Comparison of ENCODE assay signal across 11 cellular contexts in the genomic region with DNA sequence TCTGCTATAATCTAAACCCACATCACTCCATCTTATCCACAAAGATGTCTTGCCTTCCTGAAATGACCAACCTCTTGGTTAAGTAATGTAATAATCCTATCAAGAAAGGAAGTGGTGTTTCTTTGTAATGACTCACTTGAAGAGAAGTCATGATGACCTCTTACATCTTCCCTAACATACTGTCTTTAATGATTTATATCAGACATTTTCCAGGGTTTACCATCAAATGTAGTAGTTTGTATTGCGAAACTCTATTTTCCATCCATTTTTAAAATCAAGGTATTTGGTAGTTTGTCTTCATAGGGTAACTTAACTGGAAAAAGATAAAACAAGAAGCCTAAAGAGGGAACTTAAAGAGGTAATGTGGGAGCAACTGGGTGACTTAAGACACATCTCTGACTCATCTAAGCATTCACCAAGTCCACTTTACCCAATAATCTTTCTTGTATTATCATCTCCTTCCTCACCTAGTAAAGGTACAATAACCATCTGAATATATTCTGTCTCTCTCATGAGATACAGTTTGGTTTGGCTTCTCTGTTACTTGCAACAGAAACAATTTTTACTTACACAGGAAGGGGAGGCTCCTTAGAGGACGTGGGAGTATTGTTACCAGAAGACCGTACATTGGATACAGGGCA. TPM values are rescaled to one million over a fixed set of nuclear protein-coding genes. Genes with fewer than 3 reads are reported as not detected.
A peak's percentile ranks its signal among the peaks of the same experiment; 100 is the strongest.
DNase-seq lines count a peak whose midpoint lies in the region; ATAC-seq, FAIRE-seq and TF ChIP-seq lines count a peak whose summit lies in the region.
"Had no signal": no experiment of that assay in that cellular context is flagged by ENCODE, and none has a peak within 500 bp of the region (broad histone marks: within the 10 kb centered on the region; RNA-seq: fewer than 3 reads in every experiment).

No MANE protein-coding gene starts in this region.

- H3K4me2 ChIP-seq in HepG2 (ENCODE audit: low read depth, low read length) (no peak overlapping the region), Loucy (ENCODE audit: low read depth, low read length, poor library complexity, severe bottlenecking) (no peak overlapping the region), astrocyte (ENCODE audit: low read length) (no peak overlapping the region)

- H3K27me3 ChIP-seq in HepG2 (ENCODE audit: control insufficient read depth in 1 of 2, insufficient read depth in 2 of 2, low read length in 2 of 2) (no peaks in the 10 kb centered on the region), right lobe of liver (no peaks in the 10 kb centered on the region), Loucy (ENCODE audit: insufficient read depth, low read length, poor library complexity, severe bottlenecking) (no peaks in the 10 kb centered on the region), astrocyte (ENCODE audit: insufficient read depth, low read length) (no peaks in the 10 kb centered on the region)

- H4K20me1 ChIP-seq in HepG2 (ENCODE audit: insufficient read depth, low read length) (no peaks in the 10 kb centered on the region), Loucy (ENCODE audit: insufficient read depth, low read length, poor library complexity, severe bottlenecking) (no peaks in the 10 kb centered on the region), astrocyte (ENCODE audit: insufficient read depth, low read length) (no peaks in the 10 kb centered on the region)

- no peak overlapping the region for H2AFZ ChIP-seq in HepG2 (ENCODE audit: low read length)
- peak overlapping the region; percentile 64; the same call in 1 of the 2 replicates for H2AFZ ChIP-seq in Loucy (ENCODE audit: low read length)
- no peak overlapping the region for H2AFZ ChIP-seq in astrocyte (ENCODE audit: low read depth, low read length)

- no peak overlapping the region for H3K4me3 Mint-ChIP-seq in astrocyte (ENCODE audit: unreplicated experiment)

- TF ChIP-seq POLR2A in HepG2 (IDR thresholded peaks at IDR 0.05; ENCODE audit: insufficient read depth in 1 of 2, low read depth in 2 of 2, low read length in 2 of 2) (no peak), right lobe of liver (IDR thresholded peaks at IDR 0.05) (no peak)

- H3K79me2 ChIP-seq in HepG2 (ENCODE audit: insufficient read depth, low read length) (peaks cover 1% of the 10 kb centered on the region), Loucy (ENCODE audit: insufficient read depth, low read length) (no peaks in the 10 kb centered on the region), astrocyte (ENCODE audit: insufficient read depth, low read length) (no peaks in the 10 kb centered on the region)

- no peaks in the 10 kb centered on the region for H3K9me2 ChIP-seq in Loucy (replicated peaks; ENCODE audit: low read depth, low read length)

- TF ChIP-seq EP300 in HepG2 (IDR thresholded peaks at IDR 0.05; ENCODE audit: low read depth in 2 of 2, low read length in 2 of 2), result no peak
- no peak for TF ChIP-seq EP300 in HepG2 (CRISPR knock-in tag; IDR thresholded peaks at IDR 0.05; ENCODE audit: borderline replicate concordance)

- H3K4me3 ChIP-seq in HepG2 (replicated peaks in 1 of 3; ENCODE audit: insufficient read depth in 1 of 3, low read depth in 2 of 3, low read length in 3 of 3) (no peak overlapping the region), right lobe of liver (no peak overlapping the region), Loucy (ENCODE audit: low read length, poor library complexity, severe bottlenecking) (no peak overlapping the region), astrocyte (ENCODE audit: insufficient read depth, low read depth, low read length) (no peak overlapping the region)

- H3F3A ChIP-seq in Loucy (ENCODE audit: low read depth), result no peaks in the 10 kb centered on the region

- no peaks in the 10 kb centered on the region for H3K36me3 ChIP-seq in HepG2 (replicated peaks in 1 of 2; ENCODE audit: control insufficient read depth in 1 of 2, insufficient read depth in 2 of 2, low read length in 2 of 2)
- no peaks in the 10 kb centered on the region for H3K36me3 ChIP-seq in right lobe of liver
- H3K36me3 ChIP-seq in Loucy (ENCODE audit: insufficient read depth, low read length), result no peaks in the 10 kb centered on the region
- H3K36me3 ChIP-seq in astrocyte (ENCODE audit: insufficient read depth, low read length), result no peaks in the 10 kb centered on the region

- DNase-seq in HepG2 (ENCODE audit: low spot score) (no peak), right lobe of liver (no peak), astrocyte (ENCODE audit: low read depth) (peak; percentile 70), DMS53 (lab: John Stamatoyannopoulos, UW) (no peak), hypothalamus (lab: John Stamatoyannopoulos, UW) (no peak)
- DNase-seq in activated CD8-positive, alpha-beta memory T cell treated with anti-CD3 and anti-CD28 coated beads, Interleukin-2, amount 50 U/mL, for 48 hours, result no peak
- DNase-seq: effector memory CD4-positive, alpha-beta T cell; T-helper 9 cell had no signal

- ATAC-seq in HepG2 (no peak), right lobe of liver (no peak), GM19328 (IDR thresholded peaks at IDR 0.05; ENCODE audit: unreplicated experiment) (no peak)

- no peaks in the 10 kb centered on the region for H3K36me3 Mint-ChIP-seq in astrocyte (ENCODE audit: low read depth, unreplicated experiment)
- H3K36me3 Mint-ChIP-seq: CD4-positive, CD25-positive, alpha-beta regulatory T cell had no signal

- FAIRE-seq in HepG2 (lab: Jason Lieb, UNC) (no peak), astrocyte (lab: Jason Lieb, UNC) (no peak)

- TF ChIP-seq CTCF in HepG2 (CRISPR knock-in tag; IDR thresholded peaks at IDR 0.05) (no peak), right lobe of liver (IDR thresholded peaks at IDR 0.05) (no peak), Loucy (conservative IDR thresholded peaks at IDR 0.05; ENCODE audit: low read length) (no peak), astrocyte (IDR thresholded peaks at IDR 0.05; ENCODE audit: insufficient read depth, low read depth, low read length) (no peak)

- H3K4me1 Mint-ChIP-seq in astrocyte (ENCODE audit: low read depth, unreplicated experiment), result peaks cover 11% of the 10 kb centered on the region

- no peaks in the 10 kb centered on the region for H3K27me3 Mint-ChIP-seq in astrocyte (ENCODE audit: low read depth, unreplicated experiment)
- H3K27me3 Mint-ChIP-seq: CD4-positive, CD25-positive, alpha-beta regulatory T cell had no signal

- BruUV-seq in HepG2 (replicated peaks; lab: Mats Ljungman, UMichigan), result no TSS peak

- in situ Hi-C loops in HepG2 (cut with HindIII; ENCODE audit: extremely low pct_ligation_motif_present, low pct_unique_long_range_greater_than_20kb), result no loop called here

- POLR2A ChIA-PET in HepG2 (lab: Yijun Ruan, JAX), result no interaction called here

- H3K27ac ChIP-seq in HepG2 (ENCODE audit: extremely low read length, insufficient read depth, low read length), result no peak overlapping the region
- no peak overlapping the region for H3K27ac ChIP-seq in right lobe of liver
- H3K27ac ChIP-seq in astrocyte (ENCODE audit: low read depth, low read length), result no peak overlapping the region

- H3K9me3 ChIP-seq in HepG2 (ENCODE audit: low read length), result no peaks in the 10 kb centered on the region
- no peaks in the 10 kb centered on the region for H3K9me3 ChIP-seq in right lobe of liver
- H3K9me3 ChIP-seq in Loucy (ENCODE audit: insufficient read depth, low read depth, low read length), result no peaks in the 10 kb centered on the region
- no peaks in the 10 kb centered on the region for H3K9me3 ChIP-seq in astrocyte (ENCODE audit: insufficient read depth, low read depth, low read length)

- no peak for TF ChIP-seq RAD21 in HepG2 (CRISPR knock-in tag; IDR thresholded peaks at IDR 0.05)

- CTCF ChIA-PET in HepG2 (lab: Yijun Ruan, JAX; ENCODE audit: low intra/inter-chr PET ratio, low total read pairs), result no interaction called here

- H3K9ac ChIP-seq in HepG2 (ENCODE audit: insufficient read depth, low read depth, low read length) (no peak overlapping the region), Loucy (ENCODE audit: low read depth, low read length, poor library complexity, severe bottlenecking) (no peak overlapping the region), astrocyte (ENCODE audit: low read length) (no peak overlapping the region)

- H3K9me3 Mint-ChIP-seq in astrocyte (ENCODE audit: unreplicated experiment), result peaks cover 5% of the 10 kb centered on the region
- H3K9me3 Mint-ChIP-seq: CD4-positive, CD25-positive, alpha-beta regulatory T cell had no signal

- H3K4me1 ChIP-seq in HepG2 (ENCODE audit: insufficient read depth, low read length), result peaks cover 54% of the 10 kb centered on the region
- peaks cover 0 to 11% (median 0%) of the 10 kb centered on the region in 4 donors for H3K4me1 ChIP-seq in right lobe of liver
- H3K4me1 ChIP-seq in Loucy (ENCODE audit: insufficient read depth, low read length, poor library complexity, severe bottlenecking), result peaks cover 13% of the 10 kb centered on the region
- H3K4me1 ChIP-seq in astrocyte (ENCODE audit: insufficient read depth, low read length), result peaks cover 11% of the 10 kb centered on the region

- intact Hi-C loops in HepG2 (cut with micrococcal nuclease; ENCODE audit: unreplicated experiment) (no loop called here), right lobe of liver (cut with DNase I) (no loop called here)

- 97% methylated on average over 3 of the region's 3 CpGs for WGBS in HepG2 (ENCODE audit: low lambda C conversion rate)
- 51% methylated on average over 3 of the region's 3 CpGs for WGBS in right lobe of liver (ENCODE audit: insufficient coverage, low coverage, low lambda C conversion rate, missing lambda C conversion rate)

- H3K27ac Mint-ChIP-seq in astrocyte (ENCODE audit: unreplicated experiment), result no peak overlapping the region

RNA-seq across cellular contexts. Expression of a gene that starts 5.7 kb away (rescaled TPM):
- total RNA-seq in HepG2 (2016; rRNA removed; fragmentation: Illumina TruSeq; extraction: Trizol), result 99.7 and 188 TPM in 2 replicates
- total RNA-seq in HepG2 (2016; cell fraction: cytosol; rRNA removed; fragmentation: Illumina TruSeq; extraction: Trizol; ENCODE audit: low read depth), result 19.1 and 23.2 TPM in 2 replicates
- 102 and 181 TPM in 2 replicates for total RNA-seq in HepG2 (2016; cell fraction: insoluble cytoplasmic fraction; rRNA removed; fragmentation: Illumina TruSeq; extraction: Trizol)
- total RNA-seq in HepG2 (2016; cell fraction: membrane; rRNA removed; fragmentation: Illumina TruSeq; extraction: Trizol), result 106 and 120 TPM in 2 replicates
- 59.2 and 61.8 TPM in 2 replicates for total RNA-seq in HepG2 (2016; cell fraction: nucleus; rRNA removed; fragmentation: Illumina TruSeq; extraction: Trizol)
- 72.5 and 89.5 TPM in 2 replicates for polyA plus RNA-seq in HepG2 (2011; rRNA removed)
- 38.7 and 59.9 TPM in 2 replicates for polyA plus RNA-seq in HepG2 (2011; cell fraction: cytosol; rRNA removed)
- polyA plus RNA-seq in HepG2 (2011; cell fraction: nucleus; rRNA removed), result 17.3 and 27.5 TPM in 2 replicates
- 88.0 and 112 TPM in 2 replicates for polyA plus RNA-seq in HepG2 (2012)
- 10.3 and 11.1 TPM in 2 replicates for polyA plus RNA-seq in HepG2 (2016; cell fraction: cytosol; fragmentation: Illumina TruSeq; extraction: Trizol; ENCODE audit: low read depth)
- polyA plus RNA-seq in HepG2 (2016; cell fraction: insoluble cytoplasmic fraction; fragmentation: Illumina TruSeq; extraction: Trizol; ENCODE audit: low read depth), result 125 and 127 TPM in 2 replicates
- 48.4 and 51.8 TPM in 2 replicates for polyA plus RNA-seq in HepG2 (2016; cell fraction: membrane; fragmentation: Illumina TruSeq; extraction: Trizol; ENCODE audit: low read depth)
- polyA plus RNA-seq in HepG2 (2016; cell fraction: nucleus; fragmentation: Illumina TruSeq; extraction: Trizol; ENCODE audit: insufficient read depth, low read depth), result 46.4 and 50.6 TPM in 2 replicates
- polyA minus RNA-seq in HepG2 (2011; rRNA and poly(A)+ RNA removed; ENCODE audit: low replicate concordance), result 21.4 and 67.1 TPM in 2 replicates
- polyA minus RNA-seq in HepG2 (2011; cell fraction: cytosol; rRNA and poly(A)+ RNA removed), result 105 and 119 TPM in 2 replicates
- 83.8 and 92.4 TPM in 2 replicates for polyA minus RNA-seq in HepG2 (2011; cell fraction: nucleus; rRNA and poly(A)+ RNA removed)
- 10 to 100 TPM; 15.8 to 35.8 (median 22.3) TPM for total RNA-seq in right lobe of liver
- total RNA-seq in astrocyte, result 96.6 and 98.2 TPM in 2 replicates

RNA-seq across cellular contexts. Expression of a gene that starts 41.7 kb away (rescaled TPM):
- total RNA-seq in HepG2 (2016; rRNA removed; fragmentation: Illumina TruSeq; extraction: Trizol) (60.3 and 103 TPM in 2 replicates), right lobe of liver (10 to 100 TPM in 4 of 6 experiments, 1 to 10 TPM in 2; 8.9 to 20.6 (median 11.9) TPM), astrocyte (24.1 and 25.5 TPM in 2 replicates)
- total RNA-seq in HepG2 (2016; cell fraction: cytosol; rRNA removed; fragmentation: Illumina TruSeq; extraction: Trizol; ENCODE audit: low read depth), result 5.4 and 6.7 TPM in 2 replicates
- total RNA-seq in HepG2 (2016; cell fraction: insoluble cytoplasmic fraction; rRNA removed; fragmentation: Illumina TruSeq; extraction: Trizol), result 59.6 and 98.8 TPM in 2 replicates
- total RNA-seq in HepG2 (2016; cell fraction: membrane; rRNA removed; fragmentation: Illumina TruSeq; extraction: Trizol), result 11.8 and 15.6 TPM in 2 replicates
- total RNA-seq in HepG2 (2016; cell fraction: nucleus; rRNA removed; fragmentation: Illumina TruSeq; extraction: Trizol), result 31.2 and 37.2 TPM in 2 replicates
- 14.8 and 17.0 TPM in 2 replicates for polyA plus RNA-seq in HepG2 (2011; rRNA removed)
- polyA plus RNA-seq in HepG2 (2011; cell fraction: cytosol; rRNA removed), result 5.5 and 8.8 TPM in 2 replicates
- polyA plus RNA-seq in HepG2 (2011; cell fraction: nucleus; rRNA removed), result 6.2 and 9.5 TPM in 2 replicates
- polyA plus RNA-seq in HepG2 (2012), result 53.1 and 82.9 TPM in 2 replicates
- polyA plus RNA-seq in HepG2 (2016; cell fraction: cytosol; fragmentation: Illumina TruSeq; extraction: Trizol; ENCODE audit: low read depth), result 1.7 and 2.5 TPM in 2 replicates
- polyA plus RNA-seq in HepG2 (2016; cell fraction: insoluble cytoplasmic fraction; fragmentation: Illumina TruSeq; extraction: Trizol; ENCODE audit: low read depth), result 95.3 and 96.1 TPM in 2 replicates
- 3.5 and 5.3 TPM in 2 replicates for polyA plus RNA-seq in HepG2 (2016; cell fraction: membrane; fragmentation: Illumina TruSeq; extraction: Trizol; ENCODE audit: low read depth)
- polyA plus RNA-seq in HepG2 (2016; cell fraction: nucleus; fragmentation: Illumina TruSeq; extraction: Trizol; ENCODE audit: insufficient read depth, low read depth), result 34.7 and 39.3 TPM in 2 replicates
- polyA minus RNA-seq in HepG2 (2011; rRNA and poly(A)+ RNA removed; ENCODE audit: low replicate concordance), result 4.3 TPM in 2 replicates
- 14.5 and 17.0 TPM in 2 replicates for polyA minus RNA-seq in HepG2 (2011; cell fraction: cytosol; rRNA and poly(A)+ RNA removed)
- polyA minus RNA-seq in HepG2 (2011; cell fraction: nucleus; rRNA and poly(A)+ RNA removed), result 22.8 and 38.7 TPM in 2 replicates
